9 cellular contexts compared by ENCODE assay signal in the genomic region with DNA sequence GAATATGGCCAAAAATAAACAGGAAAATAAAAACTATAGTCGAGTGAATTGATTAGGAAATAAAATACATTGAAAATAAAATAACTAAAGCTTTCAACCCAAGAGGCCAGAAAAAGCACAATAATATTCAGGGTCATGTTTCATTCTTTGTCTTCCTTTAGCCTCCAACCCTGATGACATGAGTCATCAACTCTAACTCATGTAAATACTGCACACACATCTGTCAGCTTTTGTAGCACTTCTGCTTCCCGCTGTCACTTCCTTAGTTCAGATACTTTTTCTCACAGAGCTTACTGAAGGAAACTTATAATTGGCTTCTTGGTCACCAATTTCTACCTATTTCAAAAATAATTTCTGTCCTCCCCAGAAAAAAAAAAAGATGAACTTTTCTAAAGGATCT.
A peak's percentile ranks its signal among the peaks of the same experiment; 100 is the strongest.
DNase-seq lines count a peak whose midpoint lies in the region; ATAC-seq and TF ChIP-seq lines count a peak whose summit lies in the region.
"Had no signal": no experiment of that assay in that cellular context is flagged by ENCODE, and none has a peak within 500 bp of the region (broad histone marks: within the 10 kb centered on the region; RNA-seq: fewer than 3 reads in every experiment).

No MANE protein-coding gene starts in this region.

- peak overlapping the region; percentile 3 for H3K4me3 Mint-ChIP-seq in neural progenitor cell
- no peak overlapping the region for H3K4me3 Mint-ChIP-seq in activated CD4-positive, alpha-beta memory T cell treated with anti-CD3 and anti-CD28 coated beads, Interleukin-2, amount 10 ng/mL, durations not matched to agents 7 days and 5 days
- H3K4me3 Mint-ChIP-seq: nephron had no signal

- peak overlapping the region; percentile 83 for H3K27ac Mint-ChIP-seq in neural progenitor cell
- H3K27ac Mint-ChIP-seq in activated CD4-positive, alpha-beta memory T cell treated with anti-CD3 and anti-CD28 coated beads, Interleukin-2, amount 10 ng/mL, durations not matched to agents 7 days and 5 days, result no peak overlapping the region

- no peaks in the 10 kb centered on the region for H3K27me3 ChIP-seq in BLaER1 treated with 17β-estradiol and CSF1 and Interleukin-3, amounts not matched to agents 10 nM and 100 nM
- H3K27me3 ChIP-seq in neural progenitor cell, result no peaks in the 10 kb centered on the region

- POLR2A ChIA-PET in activated CD4-positive, alpha-beta memory T cell treated with anti-CD3 and anti-CD28 coated beads, Interleukin-2, amount 10 ng/mL, durations not matched to agents 7 days and 5 days (lab: Charles Lee), result no interaction called here

- peaks cover 7% of the 10 kb centered on the region for H3K36me3 Mint-ChIP-seq in neural progenitor cell
- H3K36me3 Mint-ChIP-seq in activated CD4-positive, alpha-beta memory T cell treated with anti-CD3 and anti-CD28 coated beads, Interleukin-2, amount 10 ng/mL, durations not matched to agents 7 days and 5 days (ENCODE audit: low read depth), result no peaks in the 10 kb centered on the region

- no peak overlapping the region for H3K4me3 ChIP-seq in BLaER1 treated with 17β-estradiol and CSF1 and Interleukin-3, amounts not matched to agents 10 nM and 100 nM
- no peak overlapping the region for H3K4me3 ChIP-seq in neural progenitor cell

- 0 out of 22 replicates have a peak, but pooled peaks cover 0 to 4% (median 0%) of the 10 kb centered on the region in 11 experiments for H3K9me3 ChIP-seq in BLaER1 treated with 17β-estradiol and CSF1 and Interleukin-3, amounts not matched to agents 10 nM and 100 nM (replicated peaks in 1 of 11)
- H3K9me3 ChIP-seq in neural progenitor cell (ENCODE audit: low read depth), result no peaks in the 10 kb centered on the region

- peak overlapping the region in 4 of 11 experiments; percentile 15 to 30 (median 26); a peak in 4 of 22 replicates for H3K27ac ChIP-seq in BLaER1 treated with 17β-estradiol and CSF1 and Interleukin-3, amounts not matched to agents 10 nM and 100 nM
- H3K27ac ChIP-seq in neural progenitor cell, result no peak overlapping the region

- ATAC-seq in GM19452 (IDR thresholded peaks at IDR 0.05; ENCODE audit: unreplicated experiment), result peak; percentile 81
- ATAC-seq in HG03521 (IDR thresholded peaks at IDR 0.05; ENCODE audit: unreplicated experiment), result peak; percentile 81

- peak overlapping the region in 7 of 11 experiments; percentile 30 to 68 (median 40); a peak in 9 of 22 replicates for H3K4me2 ChIP-seq in BLaER1 treated with 17β-estradiol and CSF1 and Interleukin-3, amounts not matched to agents 10 nM and 100 nM
- H3K4me2 ChIP-seq in neural progenitor cell, result no peak overlapping the region

- H4K20me1 ChIP-seq in BLaER1 treated with 17β-estradiol and CSF1 and Interleukin-3, amounts not matched to agents 10 nM and 100 nM, result no peaks in the 10 kb centered on the region
- H4K20me1 ChIP-seq in neural progenitor cell (ENCODE audit: low read depth), result no peaks in the 10 kb centered on the region

- H3K36me3 ChIP-seq in BLaER1 treated with 17β-estradiol and CSF1 and Interleukin-3, amounts not matched to agents 10 nM and 100 nM, result no peaks in the 10 kb centered on the region
- H3K36me3 ChIP-seq in neural progenitor cell, result no peaks in the 10 kb centered on the region

- no peak overlapping the region for H3K9ac ChIP-seq in BLaER1 treated with 17β-estradiol and CSF1 and Interleukin-3, amounts not matched to agents 10 nM and 100 nM
- H3K9ac ChIP-seq in neural progenitor cell, result no peak overlapping the region

- H3F3A ChIP-seq in neural progenitor cell (ENCODE audit: low read depth), result no peaks in the 10 kb centered on the region

- no peaks in the 10 kb centered on the region for H3K27me3 Mint-ChIP-seq in neural progenitor cell (ENCODE audit: insufficient read depth, low read depth)
- H3K27me3 Mint-ChIP-seq in activated CD4-positive, alpha-beta memory T cell treated with anti-CD3 and anti-CD28 coated beads, Interleukin-2, amount 10 ng/mL, durations not matched to agents 7 days and 5 days, result no peaks in the 10 kb centered on the region

- H3K4me1 Mint-ChIP-seq in neural progenitor cell, result peaks cover 25% of the 10 kb centered on the region
- H3K4me1 Mint-ChIP-seq in activated CD4-positive, alpha-beta memory T cell treated with anti-CD3 and anti-CD28 coated beads, Interleukin-2, amount 10 ng/mL, durations not matched to agents 7 days and 5 days, result peaks cover 2% of the 10 kb centered on the region

- H3K79me2 ChIP-seq in neural progenitor cell (ENCODE audit: low read depth), result no peaks in the 10 kb centered on the region

- no peak overlapping the region for H2AFZ ChIP-seq in neural progenitor cell (replicated peaks)

- CTCF ChIA-PET in activated CD4-positive, alpha-beta memory T cell treated with anti-CD3 and anti-CD28 coated beads, Interleukin-2, amount 10 ng/mL, durations not matched to agents 7 days and 5 days (lab: Charles Lee), result interaction anchor here (1.3 kb wide), 1 partner anchor 9 kb away, joined by 3 read pairs; no protein-coding TSS in a partner anchor

- peak; percentile 48 for DNase-seq in SW480 (ENCODE audit: low spot score)
- no peak for DNase-seq in neural progenitor cell (ENCODE audit: low spot score)
- no peak for DNase-seq in activated CD4-positive, CD25-positive, alpha-beta regulatory T cell (lab: John Stamatoyannopoulos, UW)
- no peak for DNase-seq in activated CD4-positive, alpha-beta memory T cell treated with anti-CD3 and anti-CD28 coated beads, Interleukin-2, amount 10 ng/mL, durations not matched to agents 7 days and 5 days
- DNase-seq in GM10266 (ENCODE audit: extremely low spot score), result no peak

- TF ChIP-seq CTCF in neural progenitor cell (IDR thresholded peaks at IDR 0.05) (no peak), GM10266 (IDR thresholded peaks at IDR 0.05; ENCODE audit: control insufficient read depth, insufficient read depth, low read depth, missing control alignments) (no peak)

- H3K9me3 Mint-ChIP-seq in neural progenitor cell, result peaks cover 6% of the 10 kb centered on the region
- no peaks in the 10 kb centered on the region for H3K9me3 Mint-ChIP-seq in activated CD4-positive, alpha-beta memory T cell treated with anti-CD3 and anti-CD28 coated beads, Interleukin-2, amount 10 ng/mL, durations not matched to agents 7 days and 5 days
- H3K9me3 Mint-ChIP-seq: nephron had no signal

- H3K4me1 ChIP-seq in BLaER1 treated with 17β-estradiol and CSF1 and Interleukin-3, amounts not matched to agents 10 nM and 100 nM, result peaks cover 9 to 41% (median 28%) of the 10 kb centered on the region in 10 experiments; a peak in 19 of 20 replicates
- peaks cover 5% of the 10 kb centered on the region for H3K4me1 ChIP-seq in neural progenitor cell
